In genomic region chr7:102892631-102893278, GRCh38 we compare ENCODE assay signal across 2 cellular contexts.
TF ChIP-seq lines count a peak whose summit lies in the region.

No MANE protein-coding gene starts in this region.

TF ChIP-seq in liver, 16 proteins besides CTCF, POLR2A, EP300 and RAD21 (continued from another document):
- no peak for TF ChIP-seq NR2F2 (IDR thresholded peaks at IDR 0.05)
TF ChIP-seq in liver: peak in this region for 1.

TF ChIP-seq in HepG2, 621 proteins besides CTCF, POLR2A, EP300 and RAD21 (continued from another document):
- TF ChIP-seq E2F5 (CRISPR knock-in tag; conservative IDR thresholded peaks at IDR 0.05), result no peak
- no peak for TF ChIP-seq SKI (IDR thresholded peaks at IDR 0.05; ENCODE audit: partially characterized antibody)
- TF ChIP-seq ZSCAN30 (CRISPR knock-in tag; IDR thresholded peaks at IDR 0.05), result no peak
- no peak for TF ChIP-seq POGK (CRISPR knock-in tag; conservative IDR thresholded peaks at IDR 0.05)
- TF ChIP-seq ZNF713 (CRISPR knock-in tag; IDR thresholded peaks at IDR 0.05), result no peak
- TF ChIP-seq ZNF816 (CRISPR knock-in tag; IDR thresholded peaks at IDR 0.05; ENCODE audit: borderline replicate concordance), result no peak
- TF ChIP-seq RFXAP (CRISPR knock-in tag; IDR thresholded peaks at IDR 0.05; ENCODE audit: borderline replicate concordance), result no peak
- TF ChIP-seq ZNF678 (CRISPR knock-in tag; IDR thresholded peaks at IDR 0.05), result no peak
- no peak for TF ChIP-seq THAP8 (CRISPR knock-in tag; IDR thresholded peaks at IDR 0.05; ENCODE audit: borderline replicate concordance)
- TF ChIP-seq NAIF1 (CRISPR knock-in tag; IDR thresholded peaks at IDR 0.05; ENCODE audit: borderline replicate concordance), result no peak
- TF ChIP-seq ZNF20 (CRISPR knock-in tag; IDR thresholded peaks at IDR 0.05), result no peak
- no peak for TF ChIP-seq ZNF574 (CRISPR knock-in tag; IDR thresholded peaks at IDR 0.05)
- no peak for TF ChIP-seq POLR2AphosphoS2 (IDR thresholded peaks at IDR 0.05; ENCODE audit: low read depth, low read length)
- no peak for TF ChIP-seq POLR2G (IDR thresholded peaks at IDR 0.05; ENCODE audit: low read depth, low read length)
- no peak for TF ChIP-seq NKX3-1 (CRISPR knock-in tag; IDR thresholded peaks at IDR 0.05)
